Comparison of ENCODE assay signal across 14 cellular contexts in genomic region chr20:44126445-44126844, GRCh38.
A peak's percentile ranks its signal among the peaks of the same experiment; 100 is the strongest.
DNase-seq lines count a peak whose midpoint lies in the region; ATAC-seq and TF ChIP-seq lines count a peak whose summit lies in the region.
"Had no signal": no experiment of that assay in that cellular context is flagged by ENCODE, and none has a peak within 500 bp of the region (broad histone marks: within the 10 kb centered on the region; RNA-seq: fewer than 3 reads in every experiment).

No MANE protein-coding gene starts in this region.

- WGBS in gastroesophageal sphincter (ENCODE audit: low coverage in 1 of 2), 2 donors = 80% methylated on average over 1 of the region's 3 CpGs; no CpG with 5 or more reads in 1 of the 2 donors

- H3K36me3 ChIP-seq in BLaER1 treated with 17β-estradiol and CSF1 and Interleukin-3, amounts not matched to agents 10 nM and 100 nM = peaks cover 0 to 4% (median 0%) of the 10 kb centered on the region in 11 experiments; a peak in 2 of 22 replicates
- no peaks in the 10 kb centered on the region for H3K36me3 ChIP-seq in RWPE2 (ENCODE audit: low read depth)
- no peaks in the 10 kb centered on the region for H3K36me3 ChIP-seq in gastroesophageal sphincter
- no peaks in the 10 kb centered on the region for H3K36me3 ChIP-seq in tibial artery

- no peak overlapping the region for H3K27ac ChIP-seq in BLaER1 treated with 17β-estradiol and CSF1 and Interleukin-3, amounts not matched to agents 10 nM and 100 nM
- H3K27ac ChIP-seq in RWPE2 (ENCODE audit: poor library complexity, severe bottlenecking) (no peak overlapping the region), gastroesophageal sphincter (peak overlapping the region in 3 of 4 donors; percentile 9 to 51 (median 35)), tibial artery (peak overlapping the region; percentile 8 to 30), RWPE1 (no peak overlapping the region)

- DNase-seq in RWPE2 (ENCODE audit: low spot score) (peak; percentile 66), tibial artery (no peak), RWPE1 (ENCODE audit: low spot score) (no peak), NCI-H2171 treated with DMSO at 0.1 percent for 48 hours (lab: John Stamatoyannopoulos, UW) (no peak)
- DNase-seq in activated CD4-positive, CD25-positive, alpha-beta regulatory T cell (lab: John Stamatoyannopoulos, UW) = no peak
- DNase-seq: CD8-positive, alpha-beta T cell; COR-L47; DMS153; DMS79 treated with DMSO at 0.1 percent for 48 hours; EL; GOT3; H9 had no signal

- peaks cover 0 to 7% (median 0%) of the 10 kb centered on the region in 11 experiments; a peak in 1 of 22 replicates for H4K20me1 ChIP-seq in BLaER1 treated with 17β-estradiol and CSF1 and Interleukin-3, amounts not matched to agents 10 nM and 100 nM

- TF ChIP-seq EP300 in gastroesophageal sphincter (IDR thresholded peaks at IDR 0.05) = no peak

- H3K4me2 ChIP-seq in BLaER1 treated with 17β-estradiol and CSF1 and Interleukin-3, amounts not matched to agents 10 nM and 100 nM = peak overlapping the region in 7 of 11 experiments; percentile 24 to 50 (median 39); a peak in 12 of 22 replicates

- H3K9ac ChIP-seq in BLaER1 treated with 17β-estradiol and CSF1 and Interleukin-3, amounts not matched to agents 10 nM and 100 nM = no peak overlapping the region

- no peak for ATAC-seq in RWPE2 (ENCODE audit: low read depth)
- no peak for ATAC-seq in gastroesophageal sphincter
- ATAC-seq: CD8-positive, alpha-beta T cell had no signal

- TF ChIP-seq POLR2A in gastroesophageal sphincter (IDR thresholded peaks at IDR 0.05) = no peak

- H3K4me3 ChIP-seq in BLaER1 treated with 17β-estradiol and CSF1 and Interleukin-3, amounts not matched to agents 10 nM and 100 nM = no peak overlapping the region
- H3K4me3 ChIP-seq in RWPE2 (ENCODE audit: severe bottlenecking) = no peak overlapping the region
- no peak overlapping the region for H3K4me3 ChIP-seq in gastroesophageal sphincter
- H3K4me3 ChIP-seq in tibial artery = no peak overlapping the region

- TF ChIP-seq CTCF in RWPE2 (IDR thresholded peaks at IDR 0.05; ENCODE audit: poor library complexity, severe bottlenecking) (no peak), gastroesophageal sphincter (IDR thresholded peaks at IDR 0.05) (no peak), tibial artery (IDR thresholded peaks at IDR 0.05) (no peak), RWPE1 (conservative IDR thresholded peaks at IDR 0.05; ENCODE audit: low read depth) (no peak)

- intact Hi-C loops in tibial artery (cut with DNase I; ENCODE audit: low total_unique reads) = no loop called here

- H3K27me3 ChIP-seq in BLaER1 treated with 17β-estradiol and CSF1 and Interleukin-3, amounts not matched to agents 10 nM and 100 nM = no peaks in the 10 kb centered on the region
- no peaks in the 10 kb centered on the region for H3K27me3 ChIP-seq in RWPE2 (ENCODE audit: insufficient read depth, poor library complexity, severe bottlenecking)
- no peaks in the 10 kb centered on the region for H3K27me3 ChIP-seq in gastroesophageal sphincter
- H3K27me3 ChIP-seq in tibial artery = no peaks in the 10 kb centered on the region

- H3K4me1 ChIP-seq in BLaER1 treated with 17β-estradiol and CSF1 and Interleukin-3, amounts not matched to agents 10 nM and 100 nM = peaks cover 0 to 31% (median 24%) of the 10 kb centered on the region in 10 experiments; a peak in 14 of 20 replicates
- H3K4me1 ChIP-seq in RWPE2 (ENCODE audit: insufficient read depth, poor library complexity, severe bottlenecking) (no peaks in the 10 kb centered on the region), gastroesophageal sphincter (peaks cover 5 to 80% (median 10%) of the 10 kb centered on the region in 3 donors), tibial artery (peaks cover 0 to 81% (median 31%) of the 10 kb centered on the region in 4 donors)

- H3K9me3 ChIP-seq in BLaER1 treated with 17β-estradiol and CSF1 and Interleukin-3, amounts not matched to agents 10 nM and 100 nM (replicated peaks in 1 of 11) = peaks cover 0 to 16% (median 7%) of the 10 kb centered on the region in 11 experiments; a peak in 8 of 22 replicates
- H3K9me3 ChIP-seq in RWPE2 (ENCODE audit: severe bottlenecking) = no peaks in the 10 kb centered on the region
- H3K9me3 ChIP-seq in gastroesophageal sphincter = no peaks in the 10 kb centered on the region
- H3K9me3 ChIP-seq in tibial artery = no peaks in the 10 kb centered on the region

- CTCF ChIA-PET in RWPE1 (lab: Yijun Ruan, JAX) = no interaction called here

- POLR2A ChIA-PET in RWPE1 (lab: Yijun Ruan, JAX; ENCODE audit: low non-redundant PET) = no interaction called here

Comparison
In these comparisons a context has a peak if more than half of its experiments do, and no peak if none do; other contexts are left out.
1. H3K27ac ChIP-seq: peak in gastroesophageal sphincter (3 of 4) and tibial artery (2 of 2); none in BLaER1 treated with 17β-estradiol and CSF1 and Interleukin-3, amounts not matched to agents 10 nM and 100 nM (0 of 11), RWPE2 (single experiment) and RWPE1 (single experiment).